In the genomic region with DNA sequence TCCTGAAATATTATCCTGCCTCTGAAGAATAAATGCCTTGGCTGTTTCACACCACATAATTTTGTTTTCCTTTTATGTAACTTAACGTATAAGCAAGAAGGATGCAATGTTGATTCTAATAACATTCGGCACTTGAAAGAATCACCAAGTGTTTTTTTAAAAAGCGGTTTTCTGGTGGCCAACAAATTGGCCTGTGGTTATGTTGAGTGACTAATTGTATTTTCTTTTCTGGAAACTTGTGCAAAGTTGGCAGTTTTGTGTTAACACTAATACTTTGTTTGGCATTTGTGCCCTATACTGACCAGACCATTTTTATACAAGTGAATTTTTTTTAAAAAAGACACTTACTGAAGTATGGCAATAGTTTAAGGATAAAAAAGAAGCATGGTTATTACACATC, we compare ENCODE assay signal across 13 cellular contexts.
A peak's percentile ranks its signal among the peaks of the same experiment; 100 is the strongest.
DNase-seq lines count a peak whose midpoint lies in the region; ATAC-seq, FAIRE-seq and TF ChIP-seq lines count a peak whose summit lies in the region.
"Had no signal": no experiment of that assay in that cellular context is flagged by ENCODE, and none has a peak within 500 bp of the region (broad histone marks: within the 10 kb centered on the region; RNA-seq: fewer than 3 reads in every experiment).

No MANE protein-coding gene starts in this region.

- no peaks in the 10 kb centered on the region for H4K20me1 ChIP-seq in smooth muscle cell (ENCODE audit: low read depth)

- peaks cover 33% of the 10 kb centered on the region for H3K4me1 ChIP-seq in adipocyte (ENCODE audit: control insufficient read depth, insufficient read depth, low read length)
- H3K4me1 ChIP-seq in smooth muscle cell (ENCODE audit: low read depth), result peaks cover 35% of the 10 kb centered on the region
- peaks cover 0 to 22% (median 5%) of the 10 kb centered on the region in 4 donors for H3K4me1 ChIP-seq in right lobe of liver

- H3F3A ChIP-seq in smooth muscle cell (ENCODE audit: low read depth), result peaks cover 6% of the 10 kb centered on the region

- no peak for DNase-seq in H54 (ENCODE audit: insufficient read length, low spot score)
- DNase-seq in adipocyte (ENCODE audit: low read depth), result peak; percentile 41
- peak; percentile 34 for DNase-seq in glomerular visceral epithelial cell (ENCODE audit: extremely low spot score)
- DNase-seq in smooth muscle cell (lab: John Stamatoyannopoulos, UW; ENCODE audit: unreplicated experiment), result no peak
- no peak for DNase-seq in RPMI8226
- DNase-seq in NOMO-1 (lab: John Stamatoyannopoulos, UW; ENCODE audit: unreplicated experiment in 2 of 2), result no peak
- no peak for DNase-seq in right lobe of liver
- DNase-seq: activated naive CD4-positive, alpha-beta T cell treated with anti-CD3 and anti-CD28 coated beads, Interleukin-2, amount 10 ng/mL, durations not matched to agents 7 days and 5 days; C1 segment of cervical spinal cord; SK-N-SH; stimulated activated CD4-positive, alpha-beta T cell treated with anti-CD3 and anti-CD28 coated beads, Interleukin-4, amount 100 ng/mL, for 1 hour had no signal

- H3K4me3 ChIP-seq in adipocyte (ENCODE audit: low read length) (peak overlapping the region; percentile 78), smooth muscle cell (peak overlapping the region; percentile 22), right lobe of liver (no peak overlapping the region)

- H3K27ac ChIP-seq in smooth muscle cell (ENCODE audit: low read depth) (peak overlapping the region; percentile 95), right lobe of liver (no peak overlapping the region)

- FAIRE-seq in H54 (lab: Jason Lieb, UNC), result peak; percentile 91

- WGBS in smooth muscle cell (ENCODE audit: low lambda C conversion rate), result 45% methylated on average over 3 of the region's 3 CpGs
- 90% methylated on average over 3 of the region's 3 CpGs for WGBS in right lobe of liver (ENCODE audit: insufficient coverage, low coverage, low lambda C conversion rate, missing lambda C conversion rate)

- no peak for ATAC-seq in right lobe of liver
- no peak for ATAC-seq in HG03135 (IDR thresholded peaks at IDR 0.05; ENCODE audit: unreplicated experiment)
- ATAC-seq: stimulated activated effector memory CD8-positive, alpha-beta T cell treated with anti-CD3 and anti-CD28 coated beads, Interleukin-12 subunit alpha, Interleukin-12 subunit beta, amount 100 ng/mL, for 72 hours had no signal

- H3K79me2 ChIP-seq in smooth muscle cell (ENCODE audit: low read depth), result no peaks in the 10 kb centered on the region

- H3K27me3 ChIP-seq in adipocyte (replicated peaks; ENCODE audit: control insufficient read depth, insufficient read depth, low read length), result no peaks in the 10 kb centered on the region
- no peaks in the 10 kb centered on the region for H3K27me3 ChIP-seq in smooth muscle cell (ENCODE audit: low read depth)
- no peaks in the 10 kb centered on the region for H3K27me3 ChIP-seq in right lobe of liver

- intact Hi-C loops in right lobe of liver (cut with DNase I), result no loop called here

- TF ChIP-seq POLR2A in H54 (IDR thresholded peaks at IDR 0.05; ENCODE audit: low read depth, low read length) (no peak), right lobe of liver (IDR thresholded peaks at IDR 0.05) (no peak)

- no peak overlapping the region for H2AFZ ChIP-seq in smooth muscle cell (ENCODE audit: low read depth)

- H3K9ac ChIP-seq in adipocyte (ENCODE audit: low read length), result peak overlapping the region; percentile 85
- H3K9ac ChIP-seq in smooth muscle cell (ENCODE audit: low read depth), result peak overlapping the region; percentile 79
- H3K9ac ChIP-seq: SK-N-SH had no signal

- H3K36me3 ChIP-seq in adipocyte (ENCODE audit: control insufficient read depth, insufficient read depth, low read length, severe bottlenecking) (peaks cover 10% of the 10 kb centered on the region), smooth muscle cell (ENCODE audit: low read depth) (no peaks in the 10 kb centered on the region), right lobe of liver (no peaks in the 10 kb centered on the region)

- H3K9me3 ChIP-seq in adipocyte (ENCODE audit: control insufficient read depth, low read length) (no peaks in the 10 kb centered on the region), smooth muscle cell (replicated peaks; ENCODE audit: low read depth) (no peaks in the 10 kb centered on the region), right lobe of liver (no peaks in the 10 kb centered on the region)
- H3K9me3 ChIP-seq: SK-N-SH had no signal

- H3K4me2 ChIP-seq in smooth muscle cell, result peak overlapping the region; percentile 76
- H3K4me2 ChIP-seq: SK-N-SH had no signal

- TF ChIP-seq CTCF in smooth muscle cell (IDR thresholded peaks at IDR 0.05; ENCODE audit: borderline replicate concordance, insufficient read depth, poor library complexity, severe bottlenecking), result no peak
- TF ChIP-seq CTCF in right lobe of liver (IDR thresholded peaks at IDR 0.05), result no peak

Comparison
In these comparisons a context has a peak if more than half of its experiments do, and no peak if none do; other contexts are left out.
1. DNase-seq: peak in adipocyte (single experiment) and glomerular visceral epithelial cell (single experiment); none in H54 (single experiment), smooth muscle cell (single experiment), RPMI8226 (single experiment), NOMO-1 (0 of 2) and right lobe of liver (0 of 3).
2. H3K4me3 ChIP-seq: peak in adipocyte (single experiment) and smooth muscle cell (single experiment); none in right lobe of liver (0 of 3).